ENCODE assay signal across 8 cellular contexts in the genomic region with DNA sequence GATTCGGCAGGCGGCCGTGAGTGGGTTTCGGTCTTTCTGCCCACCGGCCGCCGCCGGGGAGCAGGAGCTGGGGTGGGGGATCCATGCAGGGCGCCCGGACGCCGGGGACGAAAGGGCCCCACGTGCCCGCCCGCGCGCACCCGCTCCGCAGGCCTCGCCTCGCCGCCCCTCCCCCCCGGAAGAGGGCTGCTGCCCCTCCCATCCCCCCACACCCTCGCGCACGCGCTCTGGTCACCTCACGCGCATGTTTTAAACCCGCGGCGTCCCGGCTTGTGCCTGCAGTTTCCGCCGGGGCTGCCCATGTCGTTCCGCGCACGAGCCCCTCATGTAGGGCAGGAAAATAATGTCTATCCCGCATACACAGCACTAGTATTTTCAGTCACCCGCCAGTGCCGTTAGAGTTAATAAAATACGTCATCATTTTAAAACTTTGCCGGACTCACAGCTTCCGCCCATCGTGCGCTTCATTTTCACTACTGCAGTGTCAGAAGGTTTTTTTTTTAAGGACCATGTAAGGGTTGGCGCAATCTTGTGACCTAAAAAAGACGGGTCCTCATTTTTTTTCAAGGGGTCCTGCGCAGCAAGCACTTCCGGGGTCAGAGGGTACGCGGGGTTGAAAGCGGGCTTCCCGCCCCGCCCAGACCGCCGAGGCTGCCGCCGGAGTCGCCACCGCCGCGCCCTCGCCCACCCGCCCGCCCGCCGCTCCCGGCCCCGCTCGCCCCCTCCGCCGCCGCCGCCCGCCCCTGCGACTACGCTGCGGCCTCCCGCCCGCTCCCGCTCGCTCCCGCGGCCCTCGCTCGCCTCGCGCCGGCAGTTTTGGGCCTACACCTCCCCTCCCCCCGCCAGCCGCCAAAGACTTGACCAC. TPM values are rescaled to one million over a fixed set of nuclear protein-coding genes. Genes with fewer than 3 reads are reported as not detected.
DNase-seq lines count a peak whose midpoint lies in the region; ATAC-seq and TF ChIP-seq lines count a peak whose summit lies in the region.

A gene (plus strand): TSS at position 640 of the 865 bp plus-strand sequence. CDS start 267 bp downstream, outside the sequence.

- H3F3A ChIP-seq in PC-9 (ENCODE audit: insufficient read depth, low read depth): peaks cover 62% of the 10 kb centered on the region

- intact Hi-C loops in PC-9 (cut with micrococcal nuclease; ENCODE audit: unreplicated experiment): loop anchor here (1.0 to 5.0 kb wide), 3 partner anchors 55 to 173 kb away; a partner anchor contains a TSS

- no peaks in the 10 kb centered on the region for H3K9me3 ChIP-seq in PC-9 (ENCODE audit: insufficient read depth, low read depth)
- no peaks in the 10 kb centered on the region for H3K9me3 ChIP-seq in mononuclear cell (ENCODE audit: low read depth, low read length)

- CTCF ChIA-PET in PC-9 (lab: Charles Lee): no interaction called here

- no peaks in the 10 kb centered on the region for H4K20me1 ChIP-seq in PC-9 (ENCODE audit: insufficient read depth)

- H3K4me1 ChIP-seq in PC-9 (replicated peaks; ENCODE audit: insufficient read depth) (peaks cover 43% of the 10 kb centered on the region), mononuclear cell (ENCODE audit: insufficient read depth, low read length) (peaks cover 67% of the 10 kb centered on the region)

- H3K9me2 ChIP-seq in PC-9 (ENCODE audit: insufficient read depth): no peaks in the 10 kb centered on the region

- H3K36me3 ChIP-seq in PC-9 (ENCODE audit: low read depth): peaks cover 32% of the 10 kb centered on the region

- peak within 1 kb of the TSS; percentile 100 for H3K27ac ChIP-seq in PC-9

- TF ChIP-seq CTCF in PC-9 (conservative IDR thresholded peaks at IDR 0.05) (no peak), epithelial cell of esophagus (IDR thresholded peaks at IDR 0.05; ENCODE audit: insufficient read depth, low read depth, low read length, missing control alignments) (no peak)

- POLR2A ChIA-PET in PC-9 (lab: Charles Lee; ENCODE audit: unreplicated experiment): interaction anchor here (0.6 to 0.8 kb wide), 4 partner anchors 37 to 173 kb away, joined by 4 to 11 read pairs (median 7); a partner anchor contains a TSS

- no peaks in the 10 kb centered on the region for H3K27me3 ChIP-seq in PC-9 (ENCODE audit: insufficient read depth, low read depth)
- no peaks in the 10 kb centered on the region for H3K27me3 ChIP-seq in mononuclear cell (ENCODE audit: insufficient read depth, low read length)

- H3K4me3 ChIP-seq in PC-9 (peak within 1 kb of the TSS; percentile 98), epithelial cell of esophagus (ENCODE audit: low read length) (peak within 1 kb of the TSS; percentile 96), mononuclear cell (ENCODE audit: low read length) (peak within 1 kb of the TSS; percentile 99)

- no TSS peak for BruUV-seq in PC-9 (replicated peaks; lab: Mats Ljungman, UMichigan)

- H2AFZ ChIP-seq in PC-9: peak within 1 kb of the TSS; percentile 85

- H3K79me2 ChIP-seq in PC-9 (ENCODE audit: low read depth): peaks cover 42% of the 10 kb centered on the region

- ATAC-seq in GM21619 (IDR thresholded peaks at IDR 0.05; ENCODE audit: unreplicated experiment): peak; percentile 29

- peak within 1 kb of the TSS; percentile 93 for H3K4me2 ChIP-seq in PC-9

- peak; percentile 96 for DNase-seq in DMS 273 (lab: John Stamatoyannopoulos, UW; ENCODE audit: unreplicated experiment)
- DNase-seq in KG1 (lab: John Stamatoyannopoulos, UW): peak; percentile 88
- peak; percentile 85 to 90 for DNase-seq in PC-9
- peak; percentile 99 for DNase-seq in activated T-cell treated with anti-CD3 and anti-CD28 coated beads for 4 hours
- peak; percentile 92 for DNase-seq in epithelial cell of esophagus (ENCODE audit: low read depth)
- DNase-seq in stimulated activated CD8-positive, alpha-beta memory T cell treated with anti-CD3 and anti-CD28 coated beads, Interleukin-2, amount 100 ng/mL, for 1 hour (ENCODE audit: low read depth in 2 of 2): peak; percentile 94 to 97

RNA-seq across cellular contexts. Expression of the gene that starts here (rescaled TPM):
- total RNA-seq in PC-9 (2021): 148 and 227 TPM in 2 replicates
- total RNA-seq in mononuclear cell: 91.0 TPM

Comparison
In these comparisons a context has a peak if more than half of its experiments do, and no peak if none do; other contexts are left out.
1. Peak in every context shown above with its lines: DNase-seq, ATAC-seq, H3K4me3 ChIP-seq and H3K27ac ChIP-seq.